ENCODE assay signal across 16 cellular contexts in the genomic region with DNA sequence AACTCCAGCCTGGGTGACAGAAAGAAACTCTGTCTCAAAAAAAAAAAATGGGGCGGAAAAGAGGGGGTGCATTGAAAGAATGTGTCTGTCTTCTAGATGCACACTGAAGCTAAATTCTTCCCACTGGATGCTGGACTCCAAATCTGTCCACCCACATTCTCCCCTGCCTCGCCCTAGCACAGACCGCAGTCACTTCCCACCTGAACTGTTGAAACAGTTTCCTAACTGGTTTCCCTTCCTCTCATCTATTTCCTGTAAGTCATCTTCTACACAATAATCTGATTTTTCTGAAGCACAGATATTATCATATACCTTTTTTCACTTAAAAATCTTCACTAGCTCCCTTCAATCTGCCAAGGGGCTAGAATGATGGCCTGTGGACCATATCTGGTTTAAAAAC. TPM values are rescaled to one million over a fixed set of nuclear protein-coding genes. Genes with fewer than 3 reads are reported as not detected.
DNase-seq lines count a peak whose midpoint lies in the region; ATAC-seq and TF ChIP-seq lines count a peak whose summit lies in the region.
"Had no signal": no experiment of that assay in that cellular context is flagged by ENCODE, and none has a peak within 500 bp of the region (broad histone marks: within the 10 kb centered on the region; RNA-seq: fewer than 3 reads in every experiment).

No MANE protein-coding gene starts in this region.

- no peak for TF ChIP-seq POLR2A in gastrocnemius medialis (IDR thresholded peaks at IDR 0.05)

- H3K4me3 ChIP-seq in naive thymus-derived CD4-positive, alpha-beta T cell (ENCODE audit: low read length): no peak overlapping the region
- H3K4me3 ChIP-seq in aorta (ENCODE audit: low read length in 2 of 2) (no peak overlapping the region), gastrocnemius medialis (no peak overlapping the region)
- H3K4me3 ChIP-seq: upper lobe of left lung had no signal

- peaks cover 12% of the 10 kb centered on the region for H3K36me3 Mint-ChIP-seq in activated T-helper 1 cell treated with anti-CD3 and anti-CD28 coated beads, Interleukin-12 subunit alpha, Interleukin-12 subunit beta, Interleukin-2, Interleukin-4 antibody, amounts not matched to agents 30 ng/mL and 10 ng/mL and 1 ng/mL, durations not matched to agents 14 hours and 24 hours and 36 hours (ENCODE audit: low read depth)
- H3K36me3 Mint-ChIP-seq in naive thymus-derived CD4-positive, alpha-beta T cell: peaks cover 0 to 6% (median 0%) of the 10 kb centered on the region in 5 donors
- H3K36me3 Mint-ChIP-seq: brain had no signal

- DNase-seq in CD1c-positive myeloid dendritic cell (ENCODE audit: extremely low spot score) (peak; percentile 79), MV-4-11 (lab: John Stamatoyannopoulos, UW) (peak; percentile 8), aorta (no peak), gastrocnemius medialis (no peak), dermis blood vessel endothelial cell (no peak), NCI-H345 (lab: John Stamatoyannopoulos, UW) (no peak)
- DNase-seq in activated T-helper 1 cell treated with anti-CD3 and anti-CD28 coated beads, Interleukin-12 subunit alpha, Interleukin-12 subunit beta, Interleukin-2, Interleukin-4 antibody, amounts not matched to agents 30 ng/mL and 10 ng/mL and 1 ng/mL, durations not matched to agents 14 hours and 24 hours and 36 hours (ENCODE audit: low spot score): peak; percentile 19
- DNase-seq in naive thymus-derived CD4-positive, alpha-beta T cell: peak in 6 of 9 donors; percentile 5 to 53 (median 22)
- DNase-seq: NCI-H187 treated with DMSO at 0.1 percent for 48 hours, NCI-H524 treated with DMSO at 0.1 percent for 48 hours, retina, upper lobe of left lung had no signal

- peak overlapping the region; percentile 62 for H3K4me3 Mint-ChIP-seq in activated T-helper 1 cell treated with anti-CD3 and anti-CD28 coated beads, Interleukin-12 subunit alpha, Interleukin-12 subunit beta, Interleukin-2, Interleukin-4 antibody, amounts not matched to agents 30 ng/mL and 10 ng/mL and 1 ng/mL, durations not matched to agents 14 hours and 24 hours and 36 hours
- H3K4me3 Mint-ChIP-seq in naive thymus-derived CD4-positive, alpha-beta T cell: peak overlapping the region in 9 of 10 donors; percentile 17 to 74 (median 66)
- H3K4me3 Mint-ChIP-seq: brain had no signal

- peaks cover 16% of the 10 kb centered on the region for H3K9me3 Mint-ChIP-seq in activated T-helper 1 cell treated with anti-CD3 and anti-CD28 coated beads, Interleukin-12 subunit alpha, Interleukin-12 subunit beta, Interleukin-2, Interleukin-4 antibody, amounts not matched to agents 30 ng/mL and 10 ng/mL and 1 ng/mL, durations not matched to agents 14 hours and 24 hours and 36 hours
- H3K9me3 Mint-ChIP-seq in naive thymus-derived CD4-positive, alpha-beta T cell: peaks cover 0 to 10% (median 0%) of the 10 kb centered on the region in 11 donors

- H3K36me3 ChIP-seq in naive thymus-derived CD4-positive, alpha-beta T cell (ENCODE audit: control insufficient read depth in 2 of 3, insufficient read depth in 3 of 3, low read length in 3 of 3): no peaks in the 10 kb centered on the region
- no peaks in the 10 kb centered on the region for H3K36me3 ChIP-seq in aorta (ENCODE audit: control insufficient read depth in 1 of 2, insufficient read depth in 2 of 2, low read length in 1 of 2)
- no peaks in the 10 kb centered on the region for H3K36me3 ChIP-seq in gastrocnemius medialis
- H3K36me3 ChIP-seq: upper lobe of left lung had no signal

- POLR2A ChIA-PET in naive thymus-derived CD4-positive, alpha-beta T cell (lab: Charles Lee): no interaction called here

- H3K9me3 ChIP-seq in naive thymus-derived CD4-positive, alpha-beta T cell (ENCODE audit: control insufficient read depth in 2 of 3, low read length in 3 of 3): no peaks in the 10 kb centered on the region
- H3K9me3 ChIP-seq in aorta (ENCODE audit: control insufficient read depth, low read length) (no peaks in the 10 kb centered on the region), gastrocnemius medialis (no peaks in the 10 kb centered on the region)
- H3K9me3 ChIP-seq: upper lobe of left lung had no signal

- H3K4me1 Mint-ChIP-seq in activated T-helper 1 cell treated with anti-CD3 and anti-CD28 coated beads, Interleukin-12 subunit alpha, Interleukin-12 subunit beta, Interleukin-2, Interleukin-4 antibody, amounts not matched to agents 30 ng/mL and 10 ng/mL and 1 ng/mL, durations not matched to agents 14 hours and 24 hours and 36 hours (ENCODE audit: low read depth): peaks cover 67% of the 10 kb centered on the region
- H3K4me1 Mint-ChIP-seq in naive thymus-derived CD4-positive, alpha-beta T cell: peaks cover 20 to 66% (median 47%) of the 10 kb centered on the region in 7 donors
- H3K4me1 Mint-ChIP-seq: brain had no signal

- H3K27ac ChIP-seq in naive thymus-derived CD4-positive, alpha-beta T cell (ENCODE audit: low read depth, low read length): peak overlapping the region; percentile 23
- H3K27ac ChIP-seq in aorta (ENCODE audit: low read depth in 1 of 2, low read length in 2 of 2) (no peak overlapping the region), gastrocnemius medialis (no peak overlapping the region)
- H3K27ac ChIP-seq: upper lobe of left lung, VCaP had no signal

- 94% methylated on average over 3 of the region's 3 CpGs for WGBS in aorta, 2 donors

- intact Hi-C loops in activated T-helper 1 cell treated with anti-CD3 and anti-CD28 coated beads, Interleukin-12 subunit alpha, Interleukin-12 subunit beta, Interleukin-2, Interleukin-4 antibody, amounts not matched to agents 30 ng/mL and 10 ng/mL and 1 ng/mL, durations not matched to agents 14 hours and 24 hours and 36 hours (cut with micrococcal nuclease): loop anchor here (5.0 to 10.0 kb wide), 6 partner anchors 140 to 930 kb away; a partner anchor contains a TSS
- intact Hi-C loops in naive thymus-derived CD4-positive, alpha-beta T cell (cut with micrococcal nuclease): loop anchor here in 1 of 2 donors (5.0 kb wide), 1 partner anchor 85 kb away; no protein-coding TSS in a partner anchor
- intact Hi-C loops in aorta (cut with DNase I): no loop called here
- intact Hi-C loops in gastrocnemius medialis (cut with DNase I; ENCODE audit: low total_unique reads): no loop called here

- H3K4me1 ChIP-seq in naive thymus-derived CD4-positive, alpha-beta T cell (ENCODE audit: control insufficient read depth in 2 of 2, insufficient read depth in 2 of 2, low read length in 2 of 2): peaks cover 0 to 25% of the 10 kb centered on the region in 2 donors
- no peaks in the 10 kb centered on the region for H3K4me1 ChIP-seq in aorta (ENCODE audit: control insufficient read depth in 1 of 2, insufficient read depth in 2 of 2, low read length in 2 of 2)
- no peaks in the 10 kb centered on the region for H3K4me1 ChIP-seq in gastrocnemius medialis
- H3K4me1 ChIP-seq: upper lobe of left lung had no signal

- CTCF ChIA-PET in naive thymus-derived CD4-positive, alpha-beta T cell (lab: Charles Lee): no interaction called here

- TF ChIP-seq CTCF in gastrocnemius medialis (IDR thresholded peaks at IDR 0.05 in 4 of 5, conservative IDR thresholded peaks at IDR 0.05 in 1 of 5): no peak

- H3K27me3 Mint-ChIP-seq in activated T-helper 1 cell treated with anti-CD3 and anti-CD28 coated beads, Interleukin-12 subunit alpha, Interleukin-12 subunit beta, Interleukin-2, Interleukin-4 antibody, amounts not matched to agents 30 ng/mL and 10 ng/mL and 1 ng/mL, durations not matched to agents 14 hours and 24 hours and 36 hours (ENCODE audit: insufficient read depth): no peaks in the 10 kb centered on the region
- H3K27me3 Mint-ChIP-seq in naive thymus-derived CD4-positive, alpha-beta T cell: peaks cover 0 to 4% (median 0%) of the 10 kb centered on the region in 5 donors

- no peaks in the 10 kb centered on the region for H3K27me3 ChIP-seq in naive thymus-derived CD4-positive, alpha-beta T cell (ENCODE audit: control insufficient read depth in 2 of 2, insufficient read depth in 2 of 2, low read length in 2 of 2)
- no peaks in the 10 kb centered on the region for H3K27me3 ChIP-seq in aorta (ENCODE audit: control insufficient read depth in 1 of 2, insufficient read depth in 2 of 2, low read length in 1 of 2)
- H3K27me3 ChIP-seq in gastrocnemius medialis: peaks cover 0 to 4% (median 0%) of the 10 kb centered on the region in 3 donors
- H3K27me3 ChIP-seq: upper lobe of left lung had no signal

- H3K27ac Mint-ChIP-seq in activated T-helper 1 cell treated with anti-CD3 and anti-CD28 coated beads, Interleukin-12 subunit alpha, Interleukin-12 subunit beta, Interleukin-2, Interleukin-4 antibody, amounts not matched to agents 30 ng/mL and 10 ng/mL and 1 ng/mL, durations not matched to agents 14 hours and 24 hours and 36 hours: peak overlapping the region; percentile 90
- peak overlapping the region; percentile 4 to 83 (median 45) for H3K27ac Mint-ChIP-seq in naive thymus-derived CD4-positive, alpha-beta T cell
- H3K27ac Mint-ChIP-seq: brain had no signal

- in situ Hi-C loops in gastrocnemius medialis (cut with MboI; ENCODE audit: low sequenced_read_pairs in 4 of 4): no loop called here

- peak; percentile 68 for ATAC-seq in naive thymus-derived CD4-positive, alpha-beta T cell
- ATAC-seq in aorta (ENCODE audit: low FRiP score): no peak
- no peak for ATAC-seq in gastrocnemius medialis
- ATAC-seq: Panc1, SK-N-SH treated with all-trans-retinoic acid at 6 μM for 48 hours had no signal

RNA-seq across cellular contexts. Expression of a gene that starts 1.5 kb away (rescaled TPM):
- 7.6 and 8.6 TPM in 2 replicates for total RNA-seq in activated T-helper 1 cell treated with anti-CD3 and anti-CD28 coated beads, Interleukin-12 subunit alpha, Interleukin-12 subunit beta, Interleukin-2, Interleukin-4 antibody, amounts not matched to agents 30 ng/mL and 10 ng/mL and 1 ng/mL, durations not matched to agents 14 hours and 24 hours and 36 hours
- 1 to 10 TPM in 1 of 5 experiments, under 1 TPM in 1, not detected in 3; 0.12 to 2.8 TPM for total RNA-seq in naive thymus-derived CD4-positive, alpha-beta T cell
- not detected for polyA plus RNA-seq in naive thymus-derived CD4-positive, alpha-beta T cell
- total RNA-seq in aorta (under 1 TPM; 0.13 to 0.33 TPM), gastrocnemius medialis (under 1 TPM in 1 of 4 donors, not detected in 3; 0.10 TPM), dermis blood vessel endothelial cell (0.05 TPM in 1 of 2 replicates, not detected in the other)
- polyA plus RNA-seq in aorta: not detected

RNA-seq across cellular contexts. Expression of a gene that starts 15.6 kb away (rescaled TPM):
- total RNA-seq in activated T-helper 1 cell treated with anti-CD3 and anti-CD28 coated beads, Interleukin-12 subunit alpha, Interleukin-12 subunit beta, Interleukin-2, Interleukin-4 antibody, amounts not matched to agents 30 ng/mL and 10 ng/mL and 1 ng/mL, durations not matched to agents 14 hours and 24 hours and 36 hours: 0.62 and 0.66 TPM in 2 replicates
- total RNA-seq in naive thymus-derived CD4-positive, alpha-beta T cell: 10 to 100 TPM in 1 of 5 experiments, 1 to 10 TPM in 1, under 1 TPM in 1, not detected in 2; 0.22 to 24.6 (median 3.2) TPM
- polyA plus RNA-seq in naive thymus-derived CD4-positive, alpha-beta T cell: not detected
- 1 to 10 TPM in 1 of 2 donors, under 1 TPM in 1; 0.29 to 1.2 TPM for total RNA-seq in aorta
- polyA plus RNA-seq in aorta: not detected
- total RNA-seq in gastrocnemius medialis: not detected
- total RNA-seq in dermis blood vessel endothelial cell: not detected in 2 replicates

RNA-seq across cellular contexts. Expression of a gene that starts 20.5 kb away (rescaled TPM):
- total RNA-seq in activated T-helper 1 cell treated with anti-CD3 and anti-CD28 coated beads, Interleukin-12 subunit alpha, Interleukin-12 subunit beta, Interleukin-2, Interleukin-4 antibody, amounts not matched to agents 30 ng/mL and 10 ng/mL and 1 ng/mL, durations not matched to agents 14 hours and 24 hours and 36 hours: 87.6 and 88.7 TPM in 2 replicates
- 10 to 100 TPM; 29.5 to 65.5 (median 46.1) TPM for total RNA-seq in naive thymus-derived CD4-positive, alpha-beta T cell
- 10 to 100 TPM; 54.7 to 75.8 TPM for polyA plus RNA-seq in naive thymus-derived CD4-positive, alpha-beta T cell
- 10 to 100 TPM; 27.0 to 37.1 TPM for total RNA-seq in aorta
- 10 to 100 TPM; 28.1 to 31.7 TPM for polyA plus RNA-seq in aorta
- 10 to 100 TPM; 16.1 to 26.2 (median 23.5) TPM for total RNA-seq in gastrocnemius medialis
- 27.1 and 39.8 TPM in 2 replicates for total RNA-seq in dermis blood vessel endothelial cell

RNA-seq across cellular contexts. Expression of a gene that starts 29.0 kb away (rescaled TPM):
- total RNA-seq in activated T-helper 1 cell treated with anti-CD3 and anti-CD28 coated beads, Interleukin-12 subunit alpha, Interleukin-12 subunit beta, Interleukin-2, Interleukin-4 antibody, amounts not matched to agents 30 ng/mL and 10 ng/mL and 1 ng/mL, durations not matched to agents 14 hours and 24 hours and 36 hours: 0.52 and 0.61 TPM in 2 replicates
- 10 to 100 TPM in 1 of 5 experiments, 1 to 10 TPM in 1, under 1 TPM in 1, not detected in 2; 0.22 to 11.9 (median 1.5) TPM for total RNA-seq in naive thymus-derived CD4-positive, alpha-beta T cell
- polyA plus RNA-seq in naive thymus-derived CD4-positive, alpha-beta T cell: not detected
- total RNA-seq in aorta: under 1 TPM; 0.29 to 0.51 TPM
- not detected for polyA plus RNA-seq in aorta
- under 1 TPM in 1 of 4 donors, not detected in 3; 0.18 TPM for total RNA-seq in gastrocnemius medialis
- not detected in 2 replicates for total RNA-seq in dermis blood vessel endothelial cell

RNA-seq across cellular contexts. Expression of a gene that starts 42.2 kb away (rescaled TPM):
- total RNA-seq in activated T-helper 1 cell treated with anti-CD3 and anti-CD28 coated beads, Interleukin-12 subunit alpha, Interleukin-12 subunit beta, Interleukin-2, Interleukin-4 antibody, amounts not matched to agents 30 ng/mL and 10 ng/mL and 1 ng/mL, durations not matched to agents 14 hours and 24 hours and 36 hours: 0.93 and 1.3 TPM in 2 replicates
- total RNA-seq in naive thymus-derived CD4-positive, alpha-beta T cell: 1 to 10 TPM in 2 of 5 experiments, under 1 TPM in 3; 0.27 to 2.2 (median 0.93) TPM
- polyA plus RNA-seq in naive thymus-derived CD4-positive, alpha-beta T cell: under 1 TPM in 1 of 2 donors, not detected in 1; 0.61 TPM
- total RNA-seq in aorta: 1 to 10 TPM in 1 of 2 donors, under 1 TPM in 1; 0.55 to 2.5 TPM
- not detected for polyA plus RNA-seq in aorta
- 1 to 10 TPM in 1 of 4 donors, under 1 TPM in 3; 0.52 to 1.5 (median 0.84) TPM for total RNA-seq in gastrocnemius medialis
- 0.23 and 0.51 TPM in 2 replicates for total RNA-seq in dermis blood vessel endothelial cell

Comparison
In these comparisons a context has a peak if more than half of its experiments do, and no peak if none do; other contexts are left out.
1. DNase-seq: peak in CD1c-positive myeloid dendritic cell (single experiment), MV-4-11 (single experiment), activated T-helper 1 cell treated with anti-CD3 and anti-CD28 coated beads, Interleukin-12 subunit alpha, Interleukin-12 subunit beta, Interleukin-2, Interleukin-4 antibody, amounts not matched to agents 30 ng/mL and 10 ng/mL and 1 ng/mL, durations not matched to agents 14 hours and 24 hours and 36 hours (single experiment) and naive thymus-derived CD4-positive, alpha-beta T cell (6 of 9); none in aorta (0 of 2), gastrocnemius medialis (0 of 2), dermis blood vessel endothelial cell (single experiment) and NCI-H345 (single experiment).